In genomic region chr9:94482110-94482509, GRCh38 we compare ENCODE assay signal across 35 cellular contexts.
"Had no signal": no experiment of that assay in that cellular context is flagged by ENCODE, and none has a peak within 500 bp of the region (broad histone marks: within the 10 kb centered on the region; RNA-seq: fewer than 3 reads in every experiment).

No MANE protein-coding gene starts in this region.

- H3K27me3 ChIP-seq: MG63 had no signal

- H3K36me3 ChIP-seq: MG63 had no signal

- H3K27ac ChIP-seq: KMS-11 had no signal

- H3K9ac ChIP-seq: KMS-11 had no signal

- DNase-seq: Karpas-422, Kasumi-1, KG1, MG63, MM.1S, MV-4-11, NCI-H1048, NCI-H1092, NCI-H1092 treated with DMSO at 0.1 percent for 48 hours, NCI-H1105, NCI-H1105 treated with DMSO at 0.1 percent for 48 hours, NCI-H1417, NCI-H1417 treated with DMSO at 0.1 percent for 48 hours, NCI-H1436, NCI-H1436 treated with DMSO at 0.1 percent for 48 hours, NCI-H146, NCI-H1694, NCI-H1694 treated with DMSO at 0.1 percent for 48 hours, NCI-H187, NCI-H187 treated with DMSO at 0.1 percent for 48 hours, NCI-H1930, NCI-H2029, NCI-H2029 treated with DMSO at 0.1 percent for 48 hours, NCI-H2081, NCI-H2081 treated with DMSO at 0.1 percent for 48 hours, NCI-H2107, NCI-H2171, NCI-H2171 treated with DMSO at 0.1 percent for 48 hours, NCI-H2227 treated with DMSO at 0.1 percent for 48 hours, NCI-H226, NCI-H345, NCI-H446, NCI-H446 treated with DMSO at 0.1 percent for 48 hours, NCI-H510A had no signal

- H3K4me3 ChIP-seq: MG63 had no signal

- H3K9me3 ChIP-seq: MG63 had no signal

- H3K4me2 ChIP-seq: KMS-11 had no signal
